Comparison of ENCODE assay signal across 8 cellular contexts in the genomic region with DNA sequence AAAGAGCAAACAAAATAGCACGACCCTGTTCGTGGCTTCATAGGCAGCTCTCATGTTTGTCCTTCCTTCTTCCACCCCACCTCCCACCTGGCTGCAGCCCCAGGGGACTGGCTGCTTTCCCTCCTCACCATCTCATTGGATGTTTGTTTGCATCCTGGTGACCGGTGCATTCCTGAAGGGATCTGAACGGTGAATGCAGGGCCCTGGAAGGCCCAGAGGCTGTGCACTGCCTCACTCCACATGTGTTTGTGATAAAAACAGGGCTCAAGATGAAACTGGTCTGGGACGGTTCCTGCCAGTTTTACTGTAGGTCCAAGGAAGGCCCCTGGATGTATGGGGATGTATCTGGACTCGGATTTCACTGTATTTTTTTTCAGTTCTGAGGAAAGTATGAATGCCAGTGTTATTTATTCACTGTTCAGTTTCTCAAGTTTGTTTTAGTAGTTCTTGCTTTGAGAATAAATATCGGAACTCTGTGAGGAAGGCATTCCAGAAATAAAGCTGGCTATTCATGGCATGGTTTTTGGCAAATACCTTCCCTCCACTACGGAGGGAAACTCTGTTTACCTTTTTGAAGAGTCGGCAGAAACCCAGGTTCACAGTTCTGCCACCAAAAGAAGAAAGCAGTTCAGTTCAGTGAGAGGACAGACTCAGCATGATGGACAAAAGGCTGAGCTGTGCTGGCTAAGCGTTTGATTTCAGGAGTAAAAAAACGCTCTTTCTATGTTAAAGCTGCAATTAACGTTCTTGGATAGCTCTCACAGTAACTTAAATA.
DNase-seq lines count a peak whose midpoint lies in the region; ATAC-seq and TF ChIP-seq lines count a peak whose summit lies in the region.

No MANE protein-coding gene starts in this region.

- no peak for TF ChIP-seq CTCF in astrocyte of the cerebellum (IDR thresholded peaks at IDR 0.05; ENCODE audit: low read depth, low read length, missing control alignments)

- H3K27me3 ChIP-seq in iPS-20b (ENCODE audit: insufficient read depth, low read length), result no peaks in the 10 kb centered on the region
- H3K27me3 ChIP-seq in stomach smooth muscle (ENCODE audit: control insufficient read depth in 1 of 2, insufficient read depth in 2 of 2, low read length in 2 of 2), result no peaks in the 10 kb centered on the region

- DNase-seq in DMS79 (lab: John Stamatoyannopoulos, UW), result peak; percentile 16
- DNase-seq in DMS79 treated with DMSO at 0.1 percent for 48 hours (lab: John Stamatoyannopoulos, UW), result no peak
- DNase-seq in astrocyte of the cerebellum (ENCODE audit: low read depth), result peak; percentile 53
- DNase-seq in NCI-H187 treated with DMSO at 0.1 percent for 48 hours (lab: John Stamatoyannopoulos, UW), result no peak
- DNase-seq in foreskin melanocyte, result no peak

- peak overlapping the region; percentile 24; the same call in 1 of the 2 replicates for H3K9ac ChIP-seq in iPS-20b (ENCODE audit: low read depth, low read length)
- peak overlapping the region; percentile 44 to 75 for H3K9ac ChIP-seq in stomach smooth muscle (ENCODE audit: low read length in 2 of 2)

- H3K9me3 ChIP-seq in iPS-20b (ENCODE audit: insufficient read depth, low read depth, low read length), result no peaks in the 10 kb centered on the region
- H3K9me3 ChIP-seq in stomach smooth muscle (ENCODE audit: control insufficient read depth in 2 of 2, low read length in 2 of 2), result no peaks in the 10 kb centered on the region

- no peak for ATAC-seq in GM19035 (IDR thresholded peaks at IDR 0.05; ENCODE audit: unreplicated experiment)

- peak overlapping the region; percentile 56 for H3K27ac ChIP-seq in iPS-20b (ENCODE audit: low read length)
- peak overlapping the region; percentile 88 for H3K27ac ChIP-seq in stomach smooth muscle (ENCODE audit: low read length)

- in situ Hi-C loops in astrocyte of the cerebellum (cut with HindIII; ENCODE audit: low sequenced_read_pairs), result no loop called here

- H3K4me3 ChIP-seq in astrocyte of the cerebellum (ENCODE audit: low read depth, low read length) (no peak overlapping the region), iPS-20b (ENCODE audit: low read length) (no peak overlapping the region), stomach smooth muscle (ENCODE audit: low read length in 2 of 2) (peak overlapping the region; percentile 36 to 41)

- no peaks in the 10 kb centered on the region for H3K36me3 ChIP-seq in iPS-20b (ENCODE audit: insufficient read depth, low read depth, low read length)
- H3K36me3 ChIP-seq in stomach smooth muscle (ENCODE audit: control insufficient read depth in 2 of 2, insufficient read depth in 2 of 2, low read length in 2 of 2), result peaks cover 0 to 2% of the 10 kb centered on the region in 2 donors

- H3K4me1 ChIP-seq in iPS-20b (ENCODE audit: insufficient read depth, low read length) (peaks cover 35% of the 10 kb centered on the region), stomach smooth muscle (ENCODE audit: control insufficient read depth, insufficient read depth, low read length) (peaks cover 24% of the 10 kb centered on the region)

Comparison
In these comparisons a context has a peak if more than half of its experiments do, and no peak if none do; other contexts are left out.
1. DNase-seq: peak in DMS79 (single experiment) and astrocyte of the cerebellum (single experiment); none in DMS79 treated with DMSO at 0.1 percent for 48 hours (single experiment), NCI-H187 treated with DMSO at 0.1 percent for 48 hours (single experiment) and foreskin melanocyte (single experiment).
2. H3K4me3 ChIP-seq: peak in stomach smooth muscle (2 of 2); none in astrocyte of the cerebellum (single experiment) and iPS-20b (single experiment).